Comparison of ENCODE assay signal across 13 cellular contexts in genomic region chr2:235043762-235044500, GRCh38.
DNase-seq lines count a peak whose midpoint lies in the region; ATAC-seq and TF ChIP-seq lines count a peak whose summit lies in the region.
"Had no signal": no experiment of that assay in that cellular context is flagged by ENCODE, and none has a peak within 500 bp of the region (broad histone marks: within the 10 kb centered on the region; RNA-seq: fewer than 3 reads in every experiment).

No MANE protein-coding gene starts in this region.

- ATAC-seq in stimulated activated naive CD8-positive, alpha-beta T cell treated with anti-CD3 and anti-CD28 coated beads, Interleukin-15, Interleukin-2, amounts not matched to agents 100 U/mL and 50 U/mL, for 24 hours: no peak
- ATAC-seq in stimulated activated naive CD8-positive, alpha-beta T cell treated with anti-CD3 and anti-CD28 coated beads, Interleukin-15, amount 100 ng/mL, for 72 hours: no peak
- peak; percentile 80 to 82 for ATAC-seq in naive B cell (ENCODE audit: low read depth in 2 of 2)
- ATAC-seq: A549 had no signal

- peaks cover 76% of the 10 kb centered on the region for H3K36me3 ChIP-seq in endodermal cell (ENCODE audit: control insufficient read depth, insufficient read depth, low read length)

- H3K9me3 Mint-ChIP-seq in stimulated activated naive CD8-positive, alpha-beta T cell treated with anti-CD3 and anti-CD28 coated beads, Interleukin-15, amount 100 ng/mL, for 72 hours: no peaks in the 10 kb centered on the region
- H3K9me3 Mint-ChIP-seq in endodermal cell (no peaks in the 10 kb centered on the region), naive B cell (peaks cover 0 to 2% (median 0%) of the 10 kb centered on the region in 7 donors)
- H3K9me3 Mint-ChIP-seq: activated naive CD4-positive, alpha-beta T cell treated with anti-CD3 and anti-CD28 coated beads, Interleukin-2, amount 10 ng/mL, durations not matched to agents 7 days and 5 days had no signal

- WGBS in endodermal cell (ENCODE audit: insufficient coverage in 1 of 2, insufficient read length in 1 of 2), 2 experiments: 93 to 99% methylated on average over 17 to 22 of the region's 22 CpGs

- peaks cover 74% of the 10 kb centered on the region for H3K36me3 Mint-ChIP-seq in endodermal cell (ENCODE audit: low read depth)
- H3K36me3 Mint-ChIP-seq in naive B cell: no peaks in the 10 kb centered on the region
- H3K36me3 Mint-ChIP-seq: activated naive CD4-positive, alpha-beta T cell treated with anti-CD3 and anti-CD28 coated beads, Interleukin-2, amount 10 ng/mL, durations not matched to agents 7 days and 5 days had no signal

- no peak overlapping the region for H3K27ac ChIP-seq in endodermal cell (ENCODE audit: low read depth, low read length)
- H3K27ac ChIP-seq: A549, VCaP had no signal

- H3K9ac ChIP-seq in endodermal cell (ENCODE audit: extremely low read depth, low read length, poor library complexity, severe bottlenecking): no peak overlapping the region

- peaks cover 20% of the 10 kb centered on the region for H3K4me1 Mint-ChIP-seq in stimulated activated naive CD8-positive, alpha-beta T cell treated with anti-CD3 and anti-CD28 coated beads, Interleukin-15, amount 100 ng/mL, for 72 hours
- H3K4me1 Mint-ChIP-seq in endodermal cell: no peaks in the 10 kb centered on the region
- peaks cover 36 to 58% (median 41%) of the 10 kb centered on the region in 3 donors for H3K4me1 Mint-ChIP-seq in naive B cell

- no peak for TF ChIP-seq CTCF in endodermal cell (conservative IDR thresholded peaks at IDR 0.05)

- no peak overlapping the region for H3K4me3 ChIP-seq in endodermal cell (ENCODE audit: low read length)
- H3K4me3 ChIP-seq: A549 had no signal

- no peak overlapping the region for H3K27ac Mint-ChIP-seq in stimulated activated naive CD8-positive, alpha-beta T cell treated with anti-CD3 and anti-CD28 coated beads, Interleukin-15, amount 100 ng/mL, for 72 hours
- H3K27ac Mint-ChIP-seq in endodermal cell: peak overlapping the region; percentile 76
- peak overlapping the region; percentile 75 to 94 (median 87) for H3K27ac Mint-ChIP-seq in naive B cell

- peaks cover 30% of the 10 kb centered on the region for H3K27me3 Mint-ChIP-seq in stimulated activated naive CD8-positive, alpha-beta T cell treated with anti-CD3 and anti-CD28 coated beads, Interleukin-15, amount 100 ng/mL, for 72 hours
- H3K27me3 Mint-ChIP-seq in endodermal cell (ENCODE audit: insufficient read depth): no peaks in the 10 kb centered on the region
- H3K27me3 Mint-ChIP-seq in naive B cell: no peaks in the 10 kb centered on the region

- no peaks in the 10 kb centered on the region for H3K9me3 ChIP-seq in endodermal cell (ENCODE audit: control insufficient read depth, low read length)
- H3K9me3 ChIP-seq: A549, Caco-2 had no signal

- no peaks in the 10 kb centered on the region for H3K4me1 ChIP-seq in endodermal cell (ENCODE audit: control insufficient read depth, insufficient read depth, low read length)
- H3K4me1 ChIP-seq: Caco-2 had no signal

- H3K4me3 Mint-ChIP-seq in stimulated activated naive CD8-positive, alpha-beta T cell treated with anti-CD3 and anti-CD28 coated beads, Interleukin-15, amount 100 ng/mL, for 72 hours: no peak overlapping the region
- H3K4me3 Mint-ChIP-seq in endodermal cell (no peak overlapping the region), naive B cell (peak overlapping the region; percentile 8 to 91 (median 84))
- H3K4me3 Mint-ChIP-seq: activated naive CD4-positive, alpha-beta T cell treated with anti-CD3 and anti-CD28 coated beads, Interleukin-2, amount 10 ng/mL, durations not matched to agents 7 days and 5 days had no signal

- H3K27me3 ChIP-seq in endodermal cell (ENCODE audit: control insufficient read depth, insufficient read depth, low read length, poor library complexity, severe bottlenecking): no peaks in the 10 kb centered on the region

- in situ Hi-C loops in G401 (cut with HindIII; ENCODE audit: low sequenced_read_pairs): no loop called here

- peak; percentile 6 for DNase-seq in stimulated activated naive CD8-positive, alpha-beta T cell treated with anti-CD3 and anti-CD28 coated beads, Interleukin-15, Interleukin-2, amounts not matched to agents 100 U/mL and 50 U/mL, for 24 hours
- DNase-seq in stimulated activated naive CD8-positive, alpha-beta T cell treated with anti-CD3 and anti-CD28 coated beads, Interleukin-15, amount 100 ng/mL, for 72 hours: no peak
- DNase-seq in endodermal cell (no peak), naive B cell (peak; percentile 84), G401 (ENCODE audit: low spot score) (no peak), GF-D8 (lab: John Stamatoyannopoulos, UW) (no peak), EL (no peak), NCI-H748 treated with DMSO at 0.1 percent for 48 hours (lab: John Stamatoyannopoulos, UW) (no peak)
- DNase-seq: activated naive CD4-positive, alpha-beta T cell treated with anti-CD3 and anti-CD28 coated beads, Interleukin-2, amount 10 ng/mL, durations not matched to agents 7 days and 5 days; Caco-2; glutamatergic neuron had no signal

Comparison
In these comparisons a context has a peak if more than half of its experiments do, and no peak if none do; other contexts are left out.
1. DNase-seq: peak in stimulated activated naive CD8-positive, alpha-beta T cell treated with anti-CD3 and anti-CD28 coated beads, Interleukin-15, Interleukin-2, amounts not matched to agents 100 U/mL and 50 U/mL, for 24 hours (single experiment) and naive B cell (single experiment); none in stimulated activated naive CD8-positive, alpha-beta T cell treated with anti-CD3 and anti-CD28 coated beads, Interleukin-15, amount 100 ng/mL, for 72 hours (0 of 2), endodermal cell (single experiment), G401 (single experiment), GF-D8 (single experiment), EL (single experiment) and NCI-H748 treated with DMSO at 0.1 percent for 48 hours (single experiment).
2. ATAC-seq: peak in naive B cell (2 of 2); none in stimulated activated naive CD8-positive, alpha-beta T cell treated with anti-CD3 and anti-CD28 coated beads, Interleukin-15, Interleukin-2, amounts not matched to agents 100 U/mL and 50 U/mL, for 24 hours (single experiment) and stimulated activated naive CD8-positive, alpha-beta T cell treated with anti-CD3 and anti-CD28 coated beads, Interleukin-15, amount 100 ng/mL, for 72 hours (single experiment).
3. H3K27ac Mint-ChIP-seq: peak in endodermal cell (single experiment) and naive B cell (6 of 6); none in stimulated activated naive CD8-positive, alpha-beta T cell treated with anti-CD3 and anti-CD28 coated beads, Interleukin-15, amount 100 ng/mL, for 72 hours (0 of 2).
4. H3K4me3 Mint-ChIP-seq: peak in naive B cell (8 of 8); none in stimulated activated naive CD8-positive, alpha-beta T cell treated with anti-CD3 and anti-CD28 coated beads, Interleukin-15, amount 100 ng/mL, for 72 hours (0 of 2) and endodermal cell (single experiment).